In genomic region chr18:21740474-21740723, GRCh38 we compare ENCODE assay signal across 7 cellular contexts. TPM values are rescaled to one million over a fixed set of nuclear protein-coding genes. Genes with fewer than 3 reads are reported as not detected.
DNase-seq lines count a peak whose midpoint lies in the region; ATAC-seq and TF ChIP-seq lines count a peak whose summit lies in the region.

No MANE protein-coding gene starts in this region.

- peaks cover 6% of the 10 kb centered on the region for H3K79me1 ChIP-seq in trophoblast cell (ENCODE audit: low read length)

- no peak overlapping the region for H2AK5ac ChIP-seq in trophoblast cell (ENCODE audit: low read length)

- no peak overlapping the region for H3K9ac ChIP-seq in trophoblast cell (ENCODE audit: low read length)

- CTCF ChIA-PET in HEK293T (lab: Yijun Ruan, JAX): interaction anchor here (1.0 kb wide), 1 partner anchor 9 kb away, joined by 4 read pairs; no protein-coding TSS in a partner anchor

- no peak overlapping the region for H2BK5ac ChIP-seq in trophoblast cell (ENCODE audit: low read depth, low read length, poor library complexity)

- no peaks in the 10 kb centered on the region for H3K36me3 ChIP-seq in trophoblast cell (ENCODE audit: control insufficient read depth in 1 of 2, insufficient read depth in 2 of 2, low read length in 2 of 2)

- no peak overlapping the region for H2AFZ ChIP-seq in trophoblast cell (ENCODE audit: insufficient read depth, low read length, poor library complexity)

- DNase-seq in HEK293T (ENCODE audit: extremely low spot score): peak; percentile 98
- DNase-seq in NCI-H460 (ENCODE audit: extremely low read depth, low read depth): peak; percentile 93
- peak; percentile 98 for DNase-seq in activated T-helper 9 cell treated with anti-CD3 and anti-CD28 coated beads, Interleukin-2, amount 50 U/mL, for 16 hours (ENCODE audit: low read depth)
- DNase-seq in globus pallidus (ENCODE audit: low spot score): peak; percentile 99
- DNase-seq in trophoblast cell: peak in 1 of 2 donors; percentile 97
- DNase-seq in KBM-7: no peak

- H3K27ac ChIP-seq in trophoblast cell (ENCODE audit: low read depth, low read length): no peak overlapping the region

- H3K27me3 ChIP-seq in trophoblast cell (ENCODE audit: insufficient read depth, low read length): no peaks in the 10 kb centered on the region

- in situ Hi-C loops in KBM-7 (cut with MboI; ENCODE audit: low pct_unique_long_range_greater_than_20kb, low sequenced_read_pairs): no loop called here

- no peak overlapping the region for H2BK12ac ChIP-seq in trophoblast cell (ENCODE audit: low read length)

- no peak overlapping the region for H3K4me3 ChIP-seq in trophoblast cell (ENCODE audit: low read depth, low read length)

- H3K9me3 ChIP-seq in trophoblast cell (ENCODE audit: insufficient read depth, low read depth, low read length): peaks cover 2% of the 10 kb centered on the region

- peak overlapping the region; percentile 52 for H3K4me2 ChIP-seq in trophoblast cell (ENCODE audit: low read length)

- no peak overlapping the region for H4K8ac ChIP-seq in trophoblast cell (ENCODE audit: low read depth, low read length)

- H3K79me2 ChIP-seq in trophoblast cell (ENCODE audit: control insufficient read depth, insufficient read depth, low read length, poor library complexity): peaks cover 9% of the 10 kb centered on the region

- no peak overlapping the region for H3K18ac ChIP-seq in trophoblast cell (ENCODE audit: low read length)

- H3K4ac ChIP-seq in trophoblast cell (ENCODE audit: low read depth, low read length): no peak overlapping the region

- POLR2A ChIA-PET in HEK293T (lab: Yijun Ruan, JAX): interaction anchor here (0.6 to 3.4 kb wide), 26 partner anchors 9 to 629 kb away, joined by 3 to 30 read pairs (median 4); partner anchors contain the start of genes ABHD3, ESCO1, ROCK1 and SNRPD1

- peak; percentile 97 for ATAC-seq in GM18502 (IDR thresholded peaks at IDR 0.05; ENCODE audit: poor library complexity, unreplicated experiment)

- no peak overlapping the region for H2BK120ac ChIP-seq in trophoblast cell (ENCODE audit: insufficient read depth, low read length, poor library complexity)

- no peak overlapping the region for H3K23ac ChIP-seq in trophoblast cell (ENCODE audit: low read length)

- H3K4me1 ChIP-seq in trophoblast cell (ENCODE audit: control insufficient read depth in 1 of 2, insufficient read depth in 2 of 2, low read length in 2 of 2): peaks cover 0 to under 1% of the 10 kb centered on the region in 2 experiments

- no CpG with 5 or more reads among the region's 14 CpGs for WGBS in trophoblast cell (ENCODE audit: extremely low coverage, insufficient coverage, insufficient read length)

- H4K12ac ChIP-seq in trophoblast cell (ENCODE audit: low read depth, low read length): no peak overlapping the region

- H3K14ac ChIP-seq in trophoblast cell (ENCODE audit: low read length): no peak overlapping the region

- H4K91ac ChIP-seq in trophoblast cell (ENCODE audit: low read depth, low read length): no peak overlapping the region

TF ChIP-seq in HEK293T, 16 proteins besides CTCF, POLR2A, EP300 and RAD21:
- no peak for TF ChIP-seq FOXK2 (IDR thresholded peaks at IDR 0.05)
- TF ChIP-seq ZNF384 (IDR thresholded peaks at IDR 0.05): no peak

RNA-seq across cellular contexts. Expression of gene MIB1, which starts 0.2 kb away (rescaled TPM):
- total RNA-seq in NCI-H460 (2014; rRNA removed; shearing (Covaris generic)): 37.7 and 42.0 TPM in 2 replicates
- polyA plus RNA-seq in NCI-H460 (2014; cell fraction: nucleus; rRNA removed): 17.1 and 28.9 TPM in 2 replicates
- 16.5 and 17.5 TPM in 2 replicates for polyA plus RNA-seq in trophoblast cell (2013)

RNA-seq across cellular contexts. Expression of gene ABHD3, which starts 35.8 kb away (rescaled TPM):
- total RNA-seq in NCI-H460 (2014; rRNA removed; shearing (Covaris generic)): 8.8 and 10.2 TPM in 2 replicates
- polyA plus RNA-seq in NCI-H460 (2014; cell fraction: nucleus; rRNA removed): 32.9 and 34.0 TPM in 2 replicates
- 11.7 and 12.6 TPM in 2 replicates for polyA plus RNA-seq in trophoblast cell (2013)
